8 cellular contexts compared by ENCODE assay signal in the genomic region with DNA sequence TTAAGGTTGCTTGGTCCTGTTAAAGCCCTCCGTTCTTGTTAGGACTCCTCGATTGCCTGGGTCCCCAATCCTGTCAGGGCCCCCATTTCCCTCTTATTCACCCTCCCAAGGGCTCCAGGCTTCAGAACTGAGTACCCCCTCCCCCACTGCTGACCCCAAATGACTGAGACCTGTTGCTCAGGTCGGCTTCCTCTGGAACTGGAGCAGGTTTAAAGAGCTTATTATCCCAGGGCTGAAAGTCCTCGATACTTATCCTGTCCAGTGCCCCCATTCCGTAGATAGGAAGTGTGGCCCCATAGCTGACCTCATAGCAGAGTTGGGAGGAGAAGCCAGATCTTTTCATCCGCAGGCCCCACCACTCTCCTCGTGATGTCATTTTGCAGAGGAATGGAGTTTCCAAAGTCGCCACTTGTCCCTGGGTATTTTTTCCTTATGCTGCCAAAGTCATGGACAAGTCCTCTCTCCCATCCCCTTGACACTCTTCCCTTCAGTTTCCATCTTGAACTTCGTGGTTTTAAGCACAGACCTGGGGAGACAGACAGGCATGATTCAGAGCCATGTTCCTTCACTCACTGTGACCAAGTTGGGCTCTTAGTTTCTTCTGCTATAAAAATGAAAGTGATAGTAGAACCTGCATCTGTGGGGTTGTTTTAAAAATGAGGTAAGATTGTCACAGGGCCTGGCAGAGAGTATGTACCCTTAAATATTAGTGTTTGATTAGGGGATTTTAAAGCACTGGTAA. TPM values are rescaled to one million over a fixed set of nuclear protein-coding genes. Genes with fewer than 3 reads are reported as not detected.
A peak's percentile ranks its signal among the peaks of the same experiment; 100 is the strongest.
DNase-seq lines count a peak whose midpoint lies in the region; ATAC-seq and TF ChIP-seq lines count a peak whose summit lies in the region.

No MANE protein-coding gene starts in this region.

- peak; percentile 48 for ATAC-seq in HG03460 (IDR thresholded peaks at IDR 0.05; ENCODE audit: unreplicated experiment)
- peak; percentile 75 for ATAC-seq in activated CD8-positive, alpha-beta T cell treated with anti-CD3 and anti-CD28 coated beads for 36 hours

- CTCF ChIA-PET in activated CD8-positive, alpha-beta T cell treated with anti-CD3 and anti-CD28 coated beads for 36 hours (lab: Charles Lee), result no interaction called here

- POLR2A ChIA-PET in activated CD8-positive, alpha-beta T cell treated with anti-CD3 and anti-CD28 coated beads for 36 hours (lab: Charles Lee), result interaction anchor here (0.8 to 1.8 kb wide), 5 partner anchors 13 to 542 kb away, joined by 3 to 7 read pairs (median 3); partner anchors contain the start of gene ALKBH2

- peaks cover 10% of the 10 kb centered on the region for H3K4me1 Mint-ChIP-seq in activated CD8-positive, alpha-beta T cell treated with anti-CD3 and anti-CD28 coated beads for 36 hours (ENCODE audit: low read depth)

- H3K27me3 Mint-ChIP-seq in activated CD8-positive, alpha-beta T cell treated with anti-CD3 and anti-CD28 coated beads for 36 hours, result no peaks in the 10 kb centered on the region

- H3K4me3 Mint-ChIP-seq in activated CD8-positive, alpha-beta T cell treated with anti-CD3 and anti-CD28 coated beads for 36 hours, result peak overlapping the region; percentile 81

- no peaks in the 10 kb centered on the region for H3K9me3 Mint-ChIP-seq in activated CD8-positive, alpha-beta T cell treated with anti-CD3 and anti-CD28 coated beads for 36 hours

- peak overlapping the region; percentile 97 for H3K4me3 ChIP-seq in fibroblast of villous mesenchyme (ENCODE audit: low read depth, low read length)
- peak overlapping the region; percentile 93 for H3K4me3 ChIP-seq in retinal pigment epithelial cell (ENCODE audit: low read length)

- peak overlapping the region; percentile 93 for H3K27ac Mint-ChIP-seq in activated CD8-positive, alpha-beta T cell treated with anti-CD3 and anti-CD28 coated beads for 36 hours

- H3K36me3 Mint-ChIP-seq in activated CD8-positive, alpha-beta T cell treated with anti-CD3 and anti-CD28 coated beads for 36 hours (ENCODE audit: low read depth), result peaks cover 7% of the 10 kb centered on the region

- intact Hi-C loops in activated CD8-positive, alpha-beta T cell treated with anti-CD3 and anti-CD28 coated beads for 36 hours (cut with micrococcal nuclease), result loop anchor here (2.0 kb wide), 1 partner anchor 39 kb away; the partner anchor contains the start of gene ALKBH2

- peak; percentile 20 for DNase-seq in activated T-cell treated with anti-CD3 and anti-CD28 coated beads for 24 hours (ENCODE audit: low read depth)
- DNase-seq in activated T-cell treated with anti-CD3 and anti-CD28 coated beads, Interleukin-2, amount 50 U/mL, for 1 hour, result no peak
- peak; percentile 44 for DNase-seq in activated CD8-positive, alpha-beta T cell treated with anti-CD3 and anti-CD28 coated beads for 36 hours
- peak; percentile 26 for DNase-seq in fibroblast of villous mesenchyme (ENCODE audit: low read depth)
- DNase-seq in retinal pigment epithelial cell (ENCODE audit: low read depth), result no peak
- no peak for DNase-seq in islet precursor cell
- no peak for DNase-seq in NCI-H1048 (lab: John Stamatoyannopoulos, UW)

- TF ChIP-seq CTCF in activated CD8-positive, alpha-beta T cell treated with anti-CD3 and anti-CD28 coated beads for 36 hours (IDR thresholded peaks at IDR 0.05), result no peak
- TF ChIP-seq CTCF in fibroblast of villous mesenchyme (IDR thresholded peaks at IDR 0.05; ENCODE audit: insufficient read depth, low read depth, low read length) (no peak), retinal pigment epithelial cell (conservative IDR thresholded peaks at IDR 0.05; ENCODE audit: low read depth, low read length) (no peak)

RNA-seq across cellular contexts. Expression of gene USP30, which starts 1.2 kb away (rescaled TPM):
- total RNA-seq in activated CD8-positive, alpha-beta T cell treated with anti-CD3 and anti-CD28 coated beads for 36 hours, result 10 to 100 TPM in 1 of 2 experiments, 1 to 10 TPM in 1; 7.4 to 10.0 TPM
- total RNA-seq in fibroblast of villous mesenchyme, result 8.4 and 9.1 TPM in 2 replicates

RNA-seq across cellular contexts. Expression of gene SVOP, which starts 32.7 kb away (rescaled TPM):
- total RNA-seq in activated CD8-positive, alpha-beta T cell treated with anti-CD3 and anti-CD28 coated beads for 36 hours, result not detected
- not detected in 2 replicates for total RNA-seq in fibroblast of villous mesenchyme

RNA-seq across cellular contexts. Expression of gene ALKBH2, which starts 39.7 kb away (rescaled TPM):
- total RNA-seq in activated CD8-positive, alpha-beta T cell treated with anti-CD3 and anti-CD28 coated beads for 36 hours, result 10 to 100 TPM; 35.6 to 37.8 TPM
- total RNA-seq in fibroblast of villous mesenchyme, result 13.2 and 16.0 TPM in 2 replicates

RNA-seq across cellular contexts. Expression of gene UNG, which starts 43.8 kb away (rescaled TPM):
- 10 to 100 TPM; 86.4 to 93.3 TPM for total RNA-seq in activated CD8-positive, alpha-beta T cell treated with anti-CD3 and anti-CD28 coated beads for 36 hours
- 16.4 and 31.5 TPM in 2 replicates for total RNA-seq in fibroblast of villous mesenchyme

Comparison
In these comparisons a context has a peak if more than half of its experiments do, and no peak if none do; other contexts are left out.
1. DNase-seq: peak in activated T-cell treated with anti-CD3 and anti-CD28 coated beads for 24 hours (single experiment), activated CD8-positive, alpha-beta T cell treated with anti-CD3 and anti-CD28 coated beads for 36 hours (single experiment) and fibroblast of villous mesenchyme (single experiment); none in activated T-cell treated with anti-CD3 and anti-CD28 coated beads, Interleukin-2, amount 50 U/mL, for 1 hour (single experiment), retinal pigment epithelial cell (single experiment), islet precursor cell (single experiment) and NCI-H1048 (single experiment).